Comparison of ENCODE assay signal across 2 cellular contexts in genomic region chr7:106589495-106589879, GRCh38.
TF ChIP-seq lines count a peak whose summit lies in the region.

No MANE protein-coding gene starts in this region.

TF ChIP-seq in HepG2, 621 proteins besides CTCF, POLR2A, EP300 and RAD21 (continued from another document):
- no peak for TF ChIP-seq PBX2 (CRISPR knock-in tag; IDR thresholded peaks at IDR 0.05)

TF ChIP-seq in K562, 482 proteins besides CTCF, POLR2A, EP300 and RAD21 (continued from another document):
- TF ChIP-seq MAFK (IDR thresholded peaks at IDR 0.05; ENCODE audit: low read length) (peak; percentile 69), U2AF1 (optimal IDR thresholded peaks at IDR 0.05; ENCODE audit: low read depth, low read length) (no peak), NR4A1 (CRISPR knock-in tag; IDR thresholded peaks at IDR 0.05) (no peak), NR4A1 (tag; IDR thresholded peaks at IDR 0.05) (0 out of 2 replicates have a peak, but pooled peaks have one; percentile 14), BRD9 (IDR thresholded peaks at IDR 0.05; ENCODE audit: low read depth, partially characterized antibody) (no peak), MAFG (tag; conservative IDR thresholded peaks at IDR 0.05) (peak; percentile 39), ZNF589 (CRISPR knock-in tag; IDR thresholded peaks at IDR 0.05; ENCODE audit: low read depth) (peak; percentile 22; the same call in 1 of the 2 replicates), ZNF785 (CRISPR knock-in tag; IDR thresholded peaks at IDR 0.05) (0 out of 2 replicates have a peak, but pooled peaks have one; percentile 49), ELF1 (tag; IDR thresholded peaks at IDR 0.05) (0 out of 2 replicates have a peak, but pooled peaks have one; percentile 33), KAT7 (CRISPR knock-in tag; IDR thresholded peaks at IDR 0.05; ENCODE audit: borderline replicate concordance) (no peak), DDX20 (tag; IDR thresholded peaks at IDR 0.05; ENCODE audit: low read depth) (0 out of 2 replicates have a peak, but pooled peaks have one; percentile 10), ETV5 (CRISPR knock-in tag; IDR thresholded peaks at IDR 0.05; ENCODE audit: low read depth) (0 out of 2 replicates have a peak, but pooled peaks have one; percentile 3)
